Comparison of ENCODE assay signal across 28 cellular contexts in genomic region chr13:65330691-65331090, GRCh38.
"Had no signal": no experiment of that assay in that cellular context is flagged by ENCODE, and none has a peak within 500 bp of the region (broad histone marks: within the 10 kb centered on the region; RNA-seq: fewer than 3 reads in every experiment).

No MANE protein-coding gene starts in this region.

- ATAC-seq: esophagus mucosa; gastrocnemius medialis; heart right ventricle; left lobe of liver; naive thymus-derived CD4-positive, alpha-beta T cell; psoas muscle; right cardiac atrium; stimulated activated naive B cell treated with anti-CD40 and anti-IgM and Interleukin-4, amounts not matched to agents 10 μg/mL and 1 μg/mL and 100 μg/mL, for 72 hours had no signal

- H3K27ac ChIP-seq: epithelial cell of prostate, gastrocnemius medialis, heart right ventricle, neural progenitor cell, psoas muscle, transverse colon, vagina had no signal

- H3K4me3 ChIP-seq: gastrocnemius medialis, heart right ventricle, neural progenitor cell, psoas muscle, transverse colon, vagina had no signal

- H3K27me3 ChIP-seq: gastrocnemius medialis, heart right ventricle, neural progenitor cell, transverse colon, vagina had no signal

- H3K36me3 Mint-ChIP-seq: naive thymus-derived CD4-positive, alpha-beta T cell; neural progenitor cell; stimulated activated naive B cell treated with anti-CD40 and anti-IgM and Interleukin-4, amounts not matched to agents 10 μg/mL and 1 μg/mL and 100 μg/mL, for 72 hours had no signal

- H3K9me3 ChIP-seq: gastrocnemius medialis, psoas muscle, transverse colon, vagina had no signal

- H3K4me3 Mint-ChIP-seq: dendritic cell treated with granulocyte-macrophage colony-stimulating factor and Interleukin-4, amounts not matched to agents 40 ng/mL and 50 ng/mL, for 4 days; endodermal cell; naive thymus-derived CD4-positive, alpha-beta T cell; nephron; neural progenitor cell; stimulated activated naive B cell treated with anti-CD40 and anti-IgM and Interleukin-4, amounts not matched to agents 10 μg/mL and 1 μg/mL and 100 μg/mL, for 72 hours; stimulated activated naive CD8-positive, alpha-beta T cell treated with anti-CD3 and anti-CD28 coated beads, Interleukin-15, Interleukin-2, amounts not matched to agents 100 ng/mL and 50 ng/mL, for 24 hours had no signal

- FAIRE-seq: colon, keratinocyte, small intestine had no signal

- DNase-seq: cerebellar nuclear complex; effector CD8-positive, alpha-beta T cell; endodermal cell; foreskin fibroblast; gastrocnemius medialis; heart right ventricle; hippocampal formation; mesenchymal stem cell; midbrain; naive thymus-derived CD4-positive, alpha-beta T cell; nucleus accumbens; psoas muscle; small intestine; stimulated activated CD4-positive, alpha-beta T cell treated with anti-CD3 and anti-CD28 coated beads, Interleukin-15, amount 100 ng/mL, for 24 hours; stimulated activated CD4-positive, alpha-beta T cell treated with anti-CD3 and anti-CD28 coated beads, Interleukin-2, amount 100 ng/mL, for 48 hours; stimulated activated naive B cell treated with anti-CD40 and anti-IgM and Interleukin-4, amounts not matched to agents 10 μg/mL and 1 μg/mL and 100 μg/mL, for 72 hours; transverse colon had no signal

- H3K4me1 Mint-ChIP-seq: naive thymus-derived CD4-positive, alpha-beta T cell; stimulated activated naive B cell treated with anti-CD40 and anti-IgM and Interleukin-4, amounts not matched to agents 10 μg/mL and 1 μg/mL and 100 μg/mL, for 72 hours had no signal

- H3K9me3 Mint-ChIP-seq: endodermal cell; nephron; neural progenitor cell; stimulated activated naive B cell treated with anti-CD40 and anti-IgM and Interleukin-4, amounts not matched to agents 10 μg/mL and 1 μg/mL and 100 μg/mL, for 72 hours had no signal

- H3K9ac ChIP-seq: neural progenitor cell had no signal

- H3K4me2 ChIP-seq: neural progenitor cell had no signal

- H2AFZ ChIP-seq: neural progenitor cell had no signal

- H3K36me3 ChIP-seq: gastrocnemius medialis, heart right ventricle, neural progenitor cell, transverse colon, vagina had no signal

- H3K27me3 Mint-ChIP-seq: dendritic cell treated with granulocyte-macrophage colony-stimulating factor and Interleukin-4, amounts not matched to agents 40 ng/mL and 50 ng/mL, for 4 days; naive thymus-derived CD4-positive, alpha-beta T cell; stimulated activated naive B cell treated with anti-CD40 and anti-IgM and Interleukin-4, amounts not matched to agents 10 μg/mL and 1 μg/mL and 100 μg/mL, for 72 hours; stimulated activated naive CD8-positive, alpha-beta T cell treated with anti-CD3 and anti-CD28 coated beads, Interleukin-15, Interleukin-2, amounts not matched to agents 100 ng/mL and 50 ng/mL, for 24 hours had no signal

- H3K27ac Mint-ChIP-seq: dendritic cell treated with granulocyte-macrophage colony-stimulating factor and Interleukin-4, amounts not matched to agents 40 ng/mL and 50 ng/mL, for 4 days; endodermal cell; naive thymus-derived CD4-positive, alpha-beta T cell; nephron; neural progenitor cell; stimulated activated naive B cell treated with anti-CD40 and anti-IgM and Interleukin-4, amounts not matched to agents 10 μg/mL and 1 μg/mL and 100 μg/mL, for 72 hours; stimulated activated naive CD8-positive, alpha-beta T cell treated with anti-CD3 and anti-CD28 coated beads, Interleukin-15, Interleukin-2, amounts not matched to agents 100 ng/mL and 50 ng/mL, for 24 hours had no signal

- H3K4me1 ChIP-seq: gastrocnemius medialis, heart right ventricle, neural progenitor cell, psoas muscle, transverse colon, vagina had no signal
